17 cellular contexts compared by ENCODE assay signal in genomic region chr10:79007037-79007842, GRCh38.
A peak's percentile ranks its signal among the peaks of the same experiment; 100 is the strongest.
DNase-seq lines count a peak whose midpoint lies in the region; ATAC-seq and TF ChIP-seq lines count a peak whose summit lies in the region.
"Had no signal": no experiment of that assay in that cellular context is flagged by ENCODE, and none has a peak within 500 bp of the region (broad histone marks: within the 10 kb centered on the region; RNA-seq: fewer than 3 reads in every experiment).

No MANE protein-coding gene starts in this region.

- no peaks in the 10 kb centered on the region for H3K36me3 ChIP-seq in left ventricle myocardium inferior
- H3K36me3 ChIP-seq in breast epithelium, result no peaks in the 10 kb centered on the region
- no peaks in the 10 kb centered on the region for H3K36me3 ChIP-seq in aorta (ENCODE audit: control insufficient read depth in 1 of 2, insufficient read depth in 2 of 2, low read length in 1 of 2)

- WGBS in aorta, 2 donors, result 89 to 90% methylated on average over 10 of the region's 10 CpGs

- no peak overlapping the region for H3K27ac ChIP-seq in left ventricle myocardium inferior (replicated peaks)
- peak overlapping the region; percentile 18 to 78 for H3K27ac ChIP-seq in breast epithelium
- H3K27ac ChIP-seq in aorta (ENCODE audit: low read depth in 1 of 2, low read length in 2 of 2), result no peak overlapping the region
- H3K27ac ChIP-seq: SK-N-MC, skin epidermis had no signal

- TF ChIP-seq CTCF in left ventricle myocardium inferior (IDR thresholded peaks at IDR 0.05; ENCODE audit: borderline replicate concordance) (no peak), breast epithelium (IDR thresholded peaks at IDR 0.05) (no peak)

- peak; percentile 62 for ATAC-seq in Right ventricle myocardium superior (ENCODE audit: poor library complexity)
- ATAC-seq in aorta (ENCODE audit: low FRiP score), result peak; percentile 73
- ATAC-seq in GM19463 (IDR thresholded peaks at IDR 0.05; ENCODE audit: unreplicated experiment), result no peak
- ATAC-seq: stimulated activated memory B cell treated with anti-CD40 and anti-IgM and Interleukin-4, amounts not matched to agents 10 μg/mL and 1 μg/mL and 100 μg/mL, for 72 hours had no signal

- intact Hi-C loops in Right ventricle myocardium superior (cut with DNase I) (no loop called here), left ventricle myocardium inferior (cut with micrococcal nuclease) (no loop called here), breast epithelium (cut with DNase I; ENCODE audit: low total_unique reads) (no loop called here), aorta (cut with DNase I) (no loop called here)

- peak; percentile 61 for DNase-seq in Right ventricle myocardium superior
- DNase-seq in left ventricle myocardium inferior, result no peak
- no peak for DNase-seq in breast epithelium (ENCODE audit: low spot score in 2 of 2)
- DNase-seq in myocyte (ENCODE audit: low read depth), result peak; percentile 81
- DNase-seq in aorta, result no peak
- DNase-seq in T-helper 9 cell, result no peak
- DNase-seq in NCI-H226, result no peak
- DNase-seq: activated CD4-positive, alpha-beta T cell treated with anti-CD3 and anti-CD28 coated beads, Interleukin-2, amount 50 U/mL, for 48 hours; activated T-cell treated with anti-CD3 and anti-CD28 coated beads, Interleukin-2, amount 50 U/mL, for 4 hours; Caco-2; endodermal cell; NCI-H1048; NCI-H2171 had no signal

- peaks cover 15% of the 10 kb centered on the region for H3K4me1 ChIP-seq in left ventricle myocardium inferior
- no peaks in the 10 kb centered on the region for H3K4me1 ChIP-seq in breast epithelium
- no peaks in the 10 kb centered on the region for H3K4me1 ChIP-seq in aorta (ENCODE audit: control insufficient read depth in 1 of 2, insufficient read depth in 2 of 2, low read length in 2 of 2)

- no peak for TF ChIP-seq POLR2A in breast epithelium (IDR thresholded peaks at IDR 0.05)

- H3K4me3 ChIP-seq in left ventricle myocardium inferior (no peak overlapping the region), breast epithelium (no peak overlapping the region), aorta (ENCODE audit: low read length in 2 of 2) (no peak overlapping the region)
- H3K4me3 ChIP-seq: SK-N-MC, skin epidermis had no signal

- H3K27me3 ChIP-seq in left ventricle myocardium inferior (ENCODE audit: low read depth) (no peaks in the 10 kb centered on the region), breast epithelium (no peaks in the 10 kb centered on the region), aorta (ENCODE audit: control insufficient read depth in 1 of 2, insufficient read depth in 2 of 2, low read length in 1 of 2) (no peaks in the 10 kb centered on the region)

- H3K9me3 ChIP-seq in left ventricle myocardium inferior (replicated peaks) (no peaks in the 10 kb centered on the region), breast epithelium (no peaks in the 10 kb centered on the region), aorta (ENCODE audit: control insufficient read depth, low read length) (no peaks in the 10 kb centered on the region)
- H3K9me3 ChIP-seq: Caco-2 had no signal

Comparison
In these comparisons a context has a peak if more than half of its experiments do, and no peak if none do; other contexts are left out.
1. DNase-seq: peak in Right ventricle myocardium superior (single experiment) and myocyte (single experiment); none in left ventricle myocardium inferior (single experiment), breast epithelium (0 of 2), aorta (0 of 2), T-helper 9 cell (single experiment) and NCI-H226 (single experiment).
2. H3K27ac ChIP-seq: peak in breast epithelium (2 of 2); none in left ventricle myocardium inferior (single experiment) and aorta (0 of 2).